33 cellular contexts compared by ENCODE assay signal in the genomic region with DNA sequence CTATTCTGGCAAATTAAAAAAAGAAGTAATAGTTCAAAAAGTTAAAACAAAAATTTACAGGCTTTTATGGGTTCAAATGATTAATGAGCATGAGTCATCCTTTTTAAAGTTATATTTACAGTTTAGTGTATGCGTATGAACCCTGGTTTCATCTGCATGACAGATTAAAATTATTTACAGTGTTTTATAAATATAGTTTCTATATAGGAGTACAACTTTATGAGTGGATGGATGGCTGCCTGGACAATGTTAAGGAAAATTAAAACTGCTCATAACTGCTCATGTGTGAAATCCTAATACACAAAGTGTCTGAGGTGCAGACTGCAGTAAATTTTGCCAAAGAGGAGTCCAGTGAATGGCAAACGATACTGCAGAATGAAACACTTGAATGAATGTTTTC.
"Had no signal": no experiment of that assay in that cellular context is flagged by ENCODE, and none has a peak within 500 bp of the region (broad histone marks: within the 10 kb centered on the region; RNA-seq: fewer than 3 reads in every experiment).

No MANE protein-coding gene starts in this region.

- H3K4me1 ChIP-seq: adrenal gland, body of pancreas, breast epithelium had no signal

- H3K9me3 ChIP-seq: adrenal gland, body of pancreas, breast epithelium had no signal

- FAIRE-seq: astrocyte, TTC549 had no signal

- H3K27ac ChIP-seq: adrenal gland, body of pancreas, brain microvascular endothelial cell, breast epithelium, VCaP had no signal

- H3K4me3 ChIP-seq: adrenal gland, body of pancreas, breast epithelium had no signal

- DNase-seq: activated B cell treated with CpG ODN at 0.5 μM for 24 hours; activated CD4-positive, alpha-beta memory T cell treated with anti-CD3 and anti-CD28 coated beads for 36 hours; activated CD4-positive, alpha-beta T cell treated with anti-CD3 and anti-CD28 coated beads for 4 hours; activated CD4-positive, alpha-beta T cell treated with anti-CD3 and anti-CD28 coated beads, Interleukin-2, amount 10 ng/mL, durations not matched to agents 24 days and 14 days; activated CD4-positive, alpha-beta T cell treated with anti-CD3 and anti-CD28 coated beads, Interleukin-2, amount 50 U/mL, for 1 hour; activated CD4-positive, alpha-beta T cell treated with anti-CD3 and anti-CD28 coated beads, Interleukin-2, amount 50 U/mL, for 4 hours; activated CD4-positive, CD25-positive, alpha-beta regulatory T cell treated with anti-CD3 and anti-CD28 coated beads, Interleukin-2, amount 50 U/mL, for 72 hours; activated CD8-positive, alpha-beta memory T cell treated with anti-CD3 and anti-CD28 coated beads, Interleukin-2, amount 50 U/mL, for 4 hours; activated CD8-positive, alpha-beta T cell treated with anti-CD3 and anti-CD28 coated beads for 36 hours; activated effector memory CD4-positive, alpha-beta T cell treated with anti-CD3 and anti-CD28 coated beads, Interleukin-2, amount 50 U/mL, for 16 hours; activated gamma-delta T cell treated with Interleukin-2 at 50 U/mL for 16 hours; activated naive CD4-positive, alpha-beta T cell; activated naive CD4-positive, alpha-beta T cell treated with anti-CD3 and anti-CD28 coated beads for 36 hours; activated naive CD4-positive, alpha-beta T cell treated with anti-CD3 and anti-CD28 coated beads, Interleukin-2, amount 50 U/mL, for 16 hours; activated naive CD8-positive, alpha-beta T cell treated with anti-CD3 and anti-CD28 coated beads for 36 hours; activated T-cell treated with anti-CD3 and anti-CD28 coated beads for 4 hours; activated T-cell treated with anti-CD3 and anti-CD28 coated beads, Interleukin-2, amount 50 U/mL, for 1 hour; activated T-cell treated with anti-CD3 and anti-CD28 coated beads, Interleukin-2, amount 50 U/mL, for 4 hours; activated T-cell treated with anti-CD3 and anti-CD28 coated beads, Interleukin-2, amount 50 U/mL, for 72 hours; adrenal gland; amniotic stem cell; aorta; body of pancreas; brain microvascular endothelial cell; central memory CD4-positive, alpha-beta T cell; T-helper 2 cell; T-helper 9 cell had no signal

- H3K36me3 ChIP-seq: adrenal gland, brain microvascular endothelial cell, breast epithelium had no signal

- H3K27me3 ChIP-seq: adrenal gland, body of pancreas, brain microvascular endothelial cell, breast epithelium had no signal

- ATAC-seq: activated CD8-positive, alpha-beta T cell treated with anti-CD3 and anti-CD28 coated beads for 36 hours; activated naive CD4-positive, alpha-beta T cell treated with anti-CD3 and anti-CD28 coated beads, Interleukin-2, amount 50 U/mL, for 72 hours; activated T-cell treated with anti-CD3 and anti-CD28 coated beads, Interleukin-2, amount 50 U/mL, for 4 hours; activated T-cell treated with anti-CD3 and anti-CD28 coated beads, Interleukin-2, amount 50 U/mL, for 72 hours; activated T-helper 17 cell treated with anti-CD3 and anti-CD28 coated beads, Interleukin-2, amount 50 U/mL, for 72 hours; body of pancreas had no signal
